26 cellular contexts compared by ENCODE assay signal in genomic region chr11:112886707-112887370, GRCh38.
DNase-seq lines count a peak whose midpoint lies in the region; ATAC-seq and TF ChIP-seq lines count a peak whose summit lies in the region.
"Had no signal": no experiment of that assay in that cellular context is flagged by ENCODE, and none has a peak within 500 bp of the region (broad histone marks: within the 10 kb centered on the region; RNA-seq: fewer than 3 reads in every experiment).

No MANE protein-coding gene starts in this region.

- TF ChIP-seq CTCF in HEK293 (tag by site-specific recombination; IDR thresholded peaks at IDR 0.05) = no peak
- TF ChIP-seq CTCF in brain (conservative IDR thresholded peaks at IDR 0.05) = no peak

- no peaks in the 10 kb centered on the region for H3K36me3 Mint-ChIP-seq in brain
- peaks cover 4% of the 10 kb centered on the region for H3K36me3 Mint-ChIP-seq in natural killer cell treated with Interleukin-12 subunit alpha and Interleukin-12 subunit beta and Interleukin-15 and Interleukin-18, amount 100 ng/mL, for 72 hours
- H3K36me3 Mint-ChIP-seq: stimulated activated memory B cell treated with anti-CD40 and anti-IgM and Interleukin-4, amounts not matched to agents 10 μg/mL and 1 μg/mL and 100 μg/mL, for 72 hours had no signal

- POLR2A ChIA-PET in HEK293 (lab: Yijun Ruan, JAX) = no interaction called here

- ATAC-seq in natural killer cell treated with Interleukin-12 subunit alpha and Interleukin-12 subunit beta and Interleukin-15 and Interleukin-18, amount 100 ng/mL, for 72 hours = peak in 1 of 2 donors; percentile 45
- ATAC-seq: PC-3; stimulated activated memory B cell treated with anti-CD40 and anti-IgM and Interleukin-4, amounts not matched to agents 10 μg/mL and 1 μg/mL and 100 μg/mL, for 72 hours had no signal

- peak; percentile 18 for DNase-seq in DMS53 (lab: John Stamatoyannopoulos, UW)
- no peak for DNase-seq in DMS53 treated with DMSO at 0.1 percent for 48 hours (lab: John Stamatoyannopoulos, UW; ENCODE audit: unreplicated experiment)
- peak; percentile 66 for DNase-seq in natural killer cell treated with Interleukin-12 subunit alpha and Interleukin-12 subunit beta and Interleukin-15 and Interleukin-18, amount 100 ng/mL, for 72 hours (ENCODE audit: low spot score)
- no peak for DNase-seq in occipital lobe (lab: John Stamatoyannopoulos, UW)
- no peak for DNase-seq in NOMO-1 (lab: John Stamatoyannopoulos, UW; ENCODE audit: unreplicated experiment in 2 of 2)
- no peak for DNase-seq in epidermal melanocyte (ENCODE audit: insufficient read length, low spot score)
- DNase-seq: 8988T; activated CD4-positive, CD25-positive, alpha-beta regulatory T cell treated with anti-CD3 and anti-CD28 coated beads, Interleukin-2, amount 50 U/mL, for 72 hours; activated T-cell treated with anti-CD3 and anti-CD28 coated beads, Interleukin-2, amount 50 U/mL, for 1 hour; adrenal gland; AML-193; CD8-positive, alpha-beta memory T cell; DND-41; heart right ventricle; Kasumi-1; NCI-H1092; NCI-H2081; NCI-H526 treated with DMSO at 0.1 percent for 48 hours; PC-3; Right ventricle myocardium superior; small intestine; SW 1271 had no signal

- H3K4me1 ChIP-seq in HEK293 (ENCODE audit: control insufficient read depth, insufficient read depth, low read length) = peaks cover 5% of the 10 kb centered on the region; the same call in 1 of the 2 replicates

- H3K4me3 ChIP-seq in HEK293 (ENCODE audit: low read depth, low read length) = no peak overlapping the region
- H3K4me3 ChIP-seq: adrenal gland, heart right ventricle had no signal

- no peak overlapping the region for H3K4me3 Mint-ChIP-seq in brain
- H3K4me3 Mint-ChIP-seq in natural killer cell treated with Interleukin-12 subunit alpha and Interleukin-12 subunit beta and Interleukin-15 and Interleukin-18, amount 100 ng/mL, for 72 hours = peak overlapping the region; percentile 45
- H3K4me3 Mint-ChIP-seq: stimulated activated memory B cell treated with anti-CD40 and anti-IgM and Interleukin-4, amounts not matched to agents 10 μg/mL and 1 μg/mL and 100 μg/mL, for 72 hours had no signal

- CTCF ChIA-PET in HEK293 (lab: Yijun Ruan, JAX) = interaction anchor here (0.6 to 0.8 kb wide), 2 partner anchors 45 to 433 kb away, joined by 3 read pairs; no protein-coding TSS in a partner anchor

- no peaks in the 10 kb centered on the region for H3K36me3 ChIP-seq in HEK293 (ENCODE audit: control insufficient read depth in 2 of 2, insufficient read depth in 1 of 2, low read length in 2 of 2)
- H3K36me3 ChIP-seq: adrenal gland, heart right ventricle, neutrophil had no signal

- H3K27me3 Mint-ChIP-seq in brain = peaks cover 8% of the 10 kb centered on the region
- H3K27me3 Mint-ChIP-seq in natural killer cell treated with Interleukin-12 subunit alpha and Interleukin-12 subunit beta and Interleukin-15 and Interleukin-18, amount 100 ng/mL, for 72 hours = no peaks in the 10 kb centered on the region
- H3K27me3 Mint-ChIP-seq: CD8-positive, alpha-beta memory T cell; stimulated activated memory B cell treated with anti-CD40 and anti-IgM and Interleukin-4, amounts not matched to agents 10 μg/mL and 1 μg/mL and 100 μg/mL, for 72 hours had no signal

- no peaks in the 10 kb centered on the region for H3K9me3 Mint-ChIP-seq in brain
- H3K9me3 Mint-ChIP-seq in natural killer cell treated with Interleukin-12 subunit alpha and Interleukin-12 subunit beta and Interleukin-15 and Interleukin-18, amount 100 ng/mL, for 72 hours = no peaks in the 10 kb centered on the region
- H3K9me3 Mint-ChIP-seq: stimulated activated memory B cell treated with anti-CD40 and anti-IgM and Interleukin-4, amounts not matched to agents 10 μg/mL and 1 μg/mL and 100 μg/mL, for 72 hours had no signal

- peak overlapping the region; percentile 25; the same call in 1 of the 2 replicates for H3K27ac ChIP-seq in HEK293 (ENCODE audit: extremely low read depth, low read depth, low read length)
- H3K27ac ChIP-seq: adrenal gland, heart right ventricle, neutrophil had no signal

- H3K9me3 ChIP-seq in HEK293 (ENCODE audit: control insufficient read depth, insufficient read depth, low read depth, low read length) = no peaks in the 10 kb centered on the region
- H3K9me3 ChIP-seq: adrenal gland, heart right ventricle, neutrophil had no signal

- H3K4me1 Mint-ChIP-seq in brain = peaks cover 4% of the 10 kb centered on the region
- peaks cover 11 to 15% of the 10 kb centered on the region in 2 donors for H3K4me1 Mint-ChIP-seq in natural killer cell treated with Interleukin-12 subunit alpha and Interleukin-12 subunit beta and Interleukin-15 and Interleukin-18, amount 100 ng/mL, for 72 hours (ENCODE audit: low read depth in 2 of 2)
- H3K4me1 Mint-ChIP-seq: stimulated activated memory B cell treated with anti-CD40 and anti-IgM and Interleukin-4, amounts not matched to agents 10 μg/mL and 1 μg/mL and 100 μg/mL, for 72 hours had no signal

- H3K27ac Mint-ChIP-seq in brain = peak overlapping the region in 3 of 5 experiments; percentile 7 to 54 (median 44)
- no peak overlapping the region for H3K27ac Mint-ChIP-seq in natural killer cell treated with Interleukin-12 subunit alpha and Interleukin-12 subunit beta and Interleukin-15 and Interleukin-18, amount 100 ng/mL, for 72 hours
- H3K27ac Mint-ChIP-seq: CD8-positive, alpha-beta memory T cell; stimulated activated memory B cell treated with anti-CD40 and anti-IgM and Interleukin-4, amounts not matched to agents 10 μg/mL and 1 μg/mL and 100 μg/mL, for 72 hours had no signal

TF ChIP-seq in HEK293, 187 proteins besides CTCF, POLR2A, EP300 and RAD21 (continues in another document):
- TF ChIP-seq, protein P1, sequence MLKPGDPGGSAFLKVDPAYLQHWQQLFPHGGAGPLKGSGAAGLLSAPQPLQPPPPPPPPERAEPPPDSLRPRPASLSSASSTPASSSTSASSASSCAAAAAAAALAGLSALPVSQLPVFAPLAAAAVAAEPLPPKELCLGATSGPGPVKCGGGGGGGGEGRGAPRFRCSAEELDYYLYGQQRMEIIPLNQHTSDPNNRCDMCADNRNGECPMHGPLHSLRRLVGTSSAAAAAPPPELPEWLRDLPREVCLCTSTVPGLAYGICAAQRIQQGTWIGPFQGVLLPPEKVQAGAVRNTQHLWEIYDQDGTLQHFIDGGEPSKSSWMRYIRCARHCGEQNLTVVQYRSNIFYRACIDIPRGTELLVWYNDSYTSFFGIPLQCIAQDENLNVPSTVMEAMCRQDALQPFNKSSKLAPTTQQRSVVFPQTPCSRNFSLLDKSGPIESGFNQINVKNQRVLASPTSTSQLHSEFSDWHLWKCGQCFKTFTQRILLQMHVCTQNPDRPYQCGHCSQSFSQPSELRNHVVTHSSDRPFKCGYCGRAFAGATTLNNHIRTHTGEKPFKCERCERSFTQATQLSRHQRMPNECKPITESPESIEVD (tag by site-specific recombination; IDR thresholded peaks at IDR 0.05) = 0 out of 2 replicates have a peak, but pooled peaks have one; percentile 24
- TF ChIP-seq ZSCAN23 (tag by site-specific recombination; IDR thresholded peaks at IDR 0.05) = 0 out of 2 replicates have a peak, but pooled peaks have one; percentile 23
- no peak for TF ChIP-seq ZNF600 (tag by site-specific recombination; IDR thresholded peaks at IDR 0.05)
- TF ChIP-seq, protein P2, sequence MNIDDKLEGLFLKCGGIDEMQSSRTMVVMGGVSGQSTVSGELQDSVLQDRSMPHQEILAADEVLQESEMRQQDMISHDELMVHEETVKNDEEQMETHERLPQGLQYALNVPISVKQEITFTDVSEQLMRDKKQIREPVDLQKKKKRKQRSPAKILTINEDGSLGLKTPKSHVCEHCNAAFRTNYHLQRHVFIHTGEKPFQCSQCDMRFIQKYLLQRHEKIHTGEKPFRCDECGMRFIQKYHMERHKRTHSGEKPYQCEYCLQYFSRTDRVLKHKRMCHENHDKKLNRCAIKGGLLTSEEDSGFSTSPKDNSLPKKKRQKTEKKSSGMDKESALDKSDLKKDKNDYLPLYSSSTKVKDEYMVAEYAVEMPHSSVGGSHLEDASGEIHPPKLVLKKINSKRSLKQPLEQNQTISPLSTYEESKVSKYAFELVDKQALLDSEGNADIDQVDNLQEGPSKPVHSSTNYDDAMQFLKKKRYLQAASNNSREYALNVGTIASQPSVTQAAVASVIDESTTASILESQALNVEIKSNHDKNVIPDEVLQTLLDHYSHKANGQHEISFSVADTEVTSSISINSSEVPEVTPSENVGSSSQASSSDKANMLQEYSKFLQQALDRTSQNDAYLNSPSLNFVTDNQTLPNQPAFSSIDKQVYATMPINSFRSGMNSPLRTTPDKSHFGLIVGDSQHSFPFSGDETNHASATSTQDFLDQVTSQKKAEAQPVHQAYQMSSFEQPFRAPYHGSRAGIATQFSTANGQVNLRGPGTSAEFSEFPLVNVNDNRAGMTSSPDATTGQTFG (tag by site-specific recombination; IDR thresholded peaks at IDR 0.05; ENCODE audit: borderline replicate concordance) = no peak
- peak; percentile 19; the same call in 1 of the 2 replicates for TF ChIP-seq TRIM28 (IDR thresholded peaks at IDR 0.05; ENCODE audit: borderline replicate concordance, low read length)
- no peak for TF ChIP-seq ZNF610 (tag by site-specific recombination; IDR thresholded peaks at IDR 0.05; ENCODE audit: borderline replicate concordance)
- no peak for TF ChIP-seq ZNF266 (tag by site-specific recombination; IDR thresholded peaks at IDR 0.05; ENCODE audit: low read depth)
- TF ChIP-seq ZNF37A (tag by site-specific recombination; IDR thresholded peaks at IDR 0.05) = no peak
- TF ChIP-seq BCL11A (tag by site-specific recombination; IDR thresholded peaks at IDR 0.05; ENCODE audit: low read depth) = 0 out of 2 replicates have a peak, but pooled peaks have one; percentile 26
- TF ChIP-seq, protein P3, sequence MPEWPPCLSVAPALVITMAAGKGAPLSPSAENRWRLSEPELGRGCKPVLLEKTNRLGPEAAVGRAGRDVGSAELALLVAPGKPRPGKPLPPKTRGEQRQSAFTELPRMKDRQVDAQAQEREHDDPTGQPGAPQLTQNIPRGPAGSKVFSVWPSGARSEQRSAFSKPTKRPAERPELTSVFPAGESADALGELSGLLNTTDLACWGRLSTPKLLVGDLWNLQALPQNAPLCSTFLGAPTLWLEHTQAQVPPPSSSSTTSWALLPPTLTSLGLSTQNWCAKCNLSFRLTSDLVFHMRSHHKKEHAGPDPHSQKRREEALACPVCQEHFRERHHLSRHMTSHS (tag by site-specific recombination; IDR thresholded peaks at IDR 0.05) = no peak
- no peak for TF ChIP-seq ZNF555 (tag by site-specific recombination; conservative IDR thresholded peaks at IDR 0.05)
- no peak for TF ChIP-seq ZNF292 (tag by site-specific recombination; IDR thresholded peaks at IDR 0.05; ENCODE audit: borderline replicate concordance, low read depth)
- peak; percentile 55; the same call in 1 of the 2 replicates for TF ChIP-seq ZFHX2 (tag by site-specific recombination; conservative IDR thresholded peaks at IDR 0.05)
- TF ChIP-seq SP7 (tag by site-specific recombination; IDR thresholded peaks at IDR 0.05) = peak; percentile 97

Comparison
In these comparisons a context has a peak if more than half of its experiments do, and no peak if none do; other contexts are left out.
1. DNase-seq: peak in DMS53 (single experiment) and natural killer cell treated with Interleukin-12 subunit alpha and Interleukin-12 subunit beta and Interleukin-15 and Interleukin-18, amount 100 ng/mL, for 72 hours (single experiment); none in DMS53 treated with DMSO at 0.1 percent for 48 hours (single experiment), occipital lobe (single experiment), NOMO-1 (0 of 2) and epidermal melanocyte (single experiment).
2. H3K27ac Mint-ChIP-seq: peak in brain (3 of 5); none in natural killer cell treated with Interleukin-12 subunit alpha and Interleukin-12 subunit beta and Interleukin-15 and Interleukin-18, amount 100 ng/mL, for 72 hours (0 of 2).